ENCODE assay signal across 8 cellular contexts in the genomic region with DNA sequence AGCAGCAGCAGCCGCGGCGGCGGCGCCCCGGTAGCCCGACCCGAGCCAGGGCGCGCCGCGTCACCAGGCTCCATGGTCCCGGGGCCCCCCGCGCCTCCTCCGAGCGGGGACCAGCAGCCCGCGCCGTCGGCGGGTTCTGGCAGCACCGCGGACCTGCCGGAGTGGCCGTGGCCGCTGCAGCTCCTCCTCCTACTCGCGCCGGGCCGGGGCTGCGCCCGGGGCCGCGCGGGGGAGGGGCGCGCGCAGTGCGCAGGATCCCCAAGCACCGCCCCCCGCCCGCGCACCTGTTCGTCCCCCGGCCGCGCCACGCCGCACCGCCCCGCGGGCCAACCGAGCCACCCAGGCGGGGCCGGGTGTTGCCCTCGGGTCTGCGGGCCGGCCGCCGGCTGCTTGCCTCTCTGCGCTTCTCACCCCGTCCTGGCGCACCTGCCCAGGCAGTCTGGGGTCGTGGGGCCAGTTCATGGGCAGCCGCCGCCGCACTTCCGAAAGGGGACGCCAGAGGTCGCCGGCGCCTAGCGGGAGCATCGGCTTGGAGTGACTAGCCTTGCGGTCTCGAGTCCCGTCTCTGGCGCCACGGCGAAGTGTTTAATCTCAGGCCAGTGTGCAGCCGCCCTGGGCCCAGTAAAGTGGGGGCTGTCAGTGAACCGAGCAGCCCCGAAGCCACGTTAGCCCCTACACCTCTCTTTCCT. TPM values are rescaled to one million over a fixed set of nuclear protein-coding genes. Genes with fewer than 3 reads are reported as not detected.
A peak's percentile ranks its signal among the peaks of the same experiment; 100 is the strongest.
DNase-seq lines count a peak whose midpoint lies in the region; ATAC-seq, FAIRE-seq and TF ChIP-seq lines count a peak whose summit lies in the region.

A gene (minus strand): TSS at position 163 of the 689 bp plus-strand sequence. CDS start 89 bp downstream, at position 74.

- H3K9me3 Mint-ChIP-seq in activated T-cell treated with anti-CD3 and anti-CD28 coated beads, Interleukin-2, amount 50 U/mL, for 72 hours = peaks cover 0 to 6% of the 10 kb centered on the region in 2 donors
- H3K9me3 Mint-ChIP-seq in nephron = peaks cover 18% of the 10 kb centered on the region
- H3K9me3 Mint-ChIP-seq in stimulated activated naive CD8-positive, alpha-beta T cell treated with anti-CD3 and anti-CD28 coated beads, Interleukin-15, Interleukin-2, amounts not matched to agents 100 ng/mL and 50 ng/mL, for 24 hours = no peaks in the 10 kb centered on the region

- no peaks in the 10 kb centered on the region for H3K27me3 ChIP-seq in fibroblast of lung (ENCODE audit: control insufficient read depth, insufficient read depth, low read length)

- peak within 1 kb of the TSS; percentile 63 for H3K27ac ChIP-seq in fibroblast of lung (ENCODE audit: insufficient read depth, low read length)

- H3K4me3 ChIP-seq in fibroblast of lung (replicated peaks in 1 of 4; ENCODE audit: control extremely low read depth in 1 of 4, insufficient read depth in 1 of 4, low read depth in 3 of 4, low read length in 4 of 4) = peak within 1 kb of the TSS; percentile 51 to 66 (median 59)

- H3K9me3 ChIP-seq in fibroblast of lung (ENCODE audit: control insufficient read depth, insufficient read depth, low read depth, low read length) = no peaks in the 10 kb centered on the region

- peaks cover 0 to 8% of the 10 kb centered on the region in 2 donors for H3K36me3 Mint-ChIP-seq in activated T-cell treated with anti-CD3 and anti-CD28 coated beads, Interleukin-2, amount 50 U/mL, for 72 hours (ENCODE audit: insufficient read depth in 2 of 2)
- H3K36me3 Mint-ChIP-seq in nephron (ENCODE audit: low read depth) = no peaks in the 10 kb centered on the region
- no peaks in the 10 kb centered on the region for H3K36me3 Mint-ChIP-seq in stimulated activated naive CD8-positive, alpha-beta T cell treated with anti-CD3 and anti-CD28 coated beads, Interleukin-15, Interleukin-2, amounts not matched to agents 100 ng/mL and 50 ng/mL, for 24 hours (ENCODE audit: low read depth)

- ATAC-seq in GM21529 (IDR thresholded peaks at IDR 0.05; ENCODE audit: unreplicated experiment) = peak; percentile 64
- ATAC-seq in activated T-cell treated with anti-CD3 and anti-CD28 coated beads, Interleukin-2, amount 50 U/mL, for 72 hours (replicated peaks in 1 of 2) = peak; percentile 85 to 86

- peak within 1 kb of the TSS; percentile 87 for H3K4me2 ChIP-seq in fibroblast of lung (ENCODE audit: extremely low read depth, insufficient read depth, low read length)

- H3K79me2 ChIP-seq in fibroblast of lung (ENCODE audit: control insufficient read depth, insufficient read depth, low read length) = peaks cover 21% of the 10 kb centered on the region

- H3K27ac Mint-ChIP-seq in activated T-cell treated with anti-CD3 and anti-CD28 coated beads, Interleukin-2, amount 50 U/mL, for 72 hours = peak within 1 kb of the TSS; percentile 89
- H3K27ac Mint-ChIP-seq in nephron = peak within 1 kb of the TSS in 1 of 3 experiments; percentile 18
- peak within 1 kb of the TSS; percentile 87 for H3K27ac Mint-ChIP-seq in stimulated activated naive CD8-positive, alpha-beta T cell treated with anti-CD3 and anti-CD28 coated beads, Interleukin-15, Interleukin-2, amounts not matched to agents 100 ng/mL and 50 ng/mL, for 24 hours

- H3K36me3 ChIP-seq in fibroblast of lung (ENCODE audit: control insufficient read depth, insufficient read depth, low read length) = no peaks in the 10 kb centered on the region

- H4K20me1 ChIP-seq in fibroblast of lung (ENCODE audit: control insufficient read depth, extremely low read depth, insufficient read depth, low read length) = no peaks in the 10 kb centered on the region

- DNase-seq in DMS153 treated with DMSO at 0.1 percent for 48 hours (lab: John Stamatoyannopoulos, UW; ENCODE audit: unreplicated experiment) (peak; percentile 17), RCC 7860 (ENCODE audit: low spot score) (peak; percentile 53), fibroblast of lung (ENCODE audit: low read depth in 2 of 2) (peak; percentile 59 to 66)
- DNase-seq in activated T-cell treated with anti-CD3 and anti-CD28 coated beads, Interleukin-2, amount 50 U/mL, for 72 hours = peak; percentile 83 to 87

- H3K27me3 Mint-ChIP-seq in activated T-cell treated with anti-CD3 and anti-CD28 coated beads, Interleukin-2, amount 50 U/mL, for 72 hours (ENCODE audit: low read depth) = peaks cover 42% of the 10 kb centered on the region
- peaks cover 21% of the 10 kb centered on the region for H3K27me3 Mint-ChIP-seq in nephron (ENCODE audit: low read depth)
- peaks cover 4% of the 10 kb centered on the region for H3K27me3 Mint-ChIP-seq in stimulated activated naive CD8-positive, alpha-beta T cell treated with anti-CD3 and anti-CD28 coated beads, Interleukin-15, Interleukin-2, amounts not matched to agents 100 ng/mL and 50 ng/mL, for 24 hours

- peaks cover 37% of the 10 kb centered on the region for H3K4me1 Mint-ChIP-seq in activated T-cell treated with anti-CD3 and anti-CD28 coated beads, Interleukin-2, amount 50 U/mL, for 72 hours (ENCODE audit: low read depth)
- no peaks in the 10 kb centered on the region for H3K4me1 Mint-ChIP-seq in nephron
- peaks cover 24% of the 10 kb centered on the region for H3K4me1 Mint-ChIP-seq in stimulated activated naive CD8-positive, alpha-beta T cell treated with anti-CD3 and anti-CD28 coated beads, Interleukin-15, Interleukin-2, amounts not matched to agents 100 ng/mL and 50 ng/mL, for 24 hours (ENCODE audit: low read depth)

- no peak for FAIRE-seq in RCC 7860 (lab: Jason Lieb, UNC)

- peak within 1 kb of the TSS; percentile 30 for H3K9ac ChIP-seq in fibroblast of lung (ENCODE audit: insufficient read depth, low read length)

- TF ChIP-seq RAD21 in Ishikawa (IDR thresholded peaks at IDR 0.05; ENCODE audit: low read depth) = peak; percentile 84

- H2AFZ ChIP-seq in fibroblast of lung (ENCODE audit: low read length) = peak within 1 kb of the TSS; percentile 80

- TF ChIP-seq EP300 in Ishikawa (IDR thresholded peaks at IDR 0.05; ENCODE audit: borderline replicate concordance) = no peak

- no peaks in the 10 kb centered on the region for H3K4me1 ChIP-seq in fibroblast of lung (ENCODE audit: control insufficient read depth, extremely low read depth, insufficient read depth, low read length)

- peak within 1 kb of the TSS; percentile 95 to 97 for H3K4me3 Mint-ChIP-seq in activated T-cell treated with anti-CD3 and anti-CD28 coated beads, Interleukin-2, amount 50 U/mL, for 72 hours
- peak within 1 kb of the TSS; percentile 86 to 91 (median 86) for H3K4me3 Mint-ChIP-seq in nephron
- H3K4me3 Mint-ChIP-seq in stimulated activated naive CD8-positive, alpha-beta T cell treated with anti-CD3 and anti-CD28 coated beads, Interleukin-15, Interleukin-2, amounts not matched to agents 100 ng/mL and 50 ng/mL, for 24 hours = peak within 1 kb of the TSS; percentile 94

- peak; percentile 66 to 67 for TF ChIP-seq CTCF in fibroblast of lung (conservative IDR thresholded peaks at IDR 0.05 in 1 of 2, IDR thresholded peaks at IDR 0.05 in 1 of 2; ENCODE audit: low read depth in 1 of 2, low read length in 2 of 2)
- peak; percentile 66 to 78 (median 73) for TF ChIP-seq CTCF in nephron (IDR thresholded peaks at IDR 0.05; ENCODE audit: unreplicated experiment in 3 of 3)

TF ChIP-seq in Ishikawa, 13 proteins besides CTCF, POLR2A, EP300 and RAD21:
- 0 out of 2 replicates have a peak, but pooled peaks have one; percentile 17 for TF ChIP-seq TCF12 (IDR thresholded peaks at IDR 0.05; ENCODE audit: low read depth)
- TF ChIP-seq NFIC (IDR thresholded peaks at IDR 0.05) = no peak
- TF ChIP-seq, protein P1, sequence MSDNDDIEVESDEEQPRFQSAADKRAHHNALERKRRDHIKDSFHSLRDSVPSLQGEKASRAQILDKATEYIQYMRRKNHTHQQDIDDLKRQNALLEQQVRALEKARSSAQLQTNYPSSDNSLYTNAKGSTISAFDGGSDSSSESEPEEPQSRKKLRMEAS (IDR thresholded peaks at IDR 0.05) = no peak
- no peak for TF ChIP-seq TAF1 (IDR thresholded peaks at IDR 0.05; ENCODE audit: low read depth)

RNA-seq across cellular contexts. Expression of the gene that starts here (rescaled TPM):
- total RNA-seq in activated T-cell treated with anti-CD3 and anti-CD28 coated beads, Interleukin-2, amount 50 U/mL, for 72 hours = 10 to 100 TPM; 19.2 to 23.0 TPM
- total RNA-seq in fibroblast of lung = 22.6 and 47.7 TPM in 2 replicates
- polyA plus RNA-seq in fibroblast of lung = 13.9 and 21.4 TPM in 2 replicates
- 7.2 and 11.4 TPM in 2 replicates for polyA plus RNA-seq in fibroblast of lung (2012)
- 47.8 and 105 TPM in 2 replicates for polyA minus RNA-seq in fibroblast of lung (ENCODE audit: low replicate concordance)

Comparison
In these comparisons a context has a peak if more than half of its experiments do, and no peak if none do; other contexts are left out.
1. Peak in every context shown above with its lines: DNase-seq, ATAC-seq, H3K4me3 ChIP-seq and H3K27ac ChIP-seq.
2. DNase-seq: peak in every context shown above with its lines; median percentile 85 in activated T-cell treated with anti-CD3 and anti-CD28 coated beads, Interleukin-2, amount 50 U/mL, for 72 hours; 62 in fibroblast of lung; 53 in RCC 7860; 17 in DMS153 treated with DMSO at 0.1 percent for 48 hours.